ENCODE assay signal across 1 cellular context in the genomic region with DNA sequence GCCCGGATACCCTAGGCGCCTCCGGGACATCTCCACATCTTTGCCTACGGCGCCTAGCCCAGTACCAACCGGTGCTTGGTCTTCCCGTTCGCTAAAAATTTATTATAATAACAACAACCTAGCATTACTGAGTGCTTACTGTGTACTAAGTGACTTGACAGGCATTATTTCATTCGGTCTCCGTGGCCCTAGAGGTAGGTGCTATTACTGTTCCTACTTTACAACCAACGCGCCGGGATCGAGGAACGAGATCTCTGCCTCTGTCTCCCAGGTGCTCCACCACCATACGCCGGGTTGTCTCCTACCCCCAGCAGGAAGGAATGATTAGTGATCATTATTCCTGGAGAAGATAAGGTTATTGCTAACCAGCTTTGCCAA.
TF ChIP-seq lines count a peak whose summit lies in the region.

No MANE protein-coding gene starts in this region.

TF ChIP-seq in GM12878, 131 proteins besides CTCF, POLR2A, EP300 and RAD21 (continued from another document):
- TF ChIP-seq PRDM15 (CRISPR knock-in tag; IDR thresholded peaks at IDR 0.05) (no peak), MTA2 (IDR thresholded peaks at IDR 0.05; ENCODE audit: low read depth) (no peak), CREM (IDR thresholded peaks at IDR 0.05; ENCODE audit: low read depth) (no peak)
- TF ChIP-seq, protein P1, sequence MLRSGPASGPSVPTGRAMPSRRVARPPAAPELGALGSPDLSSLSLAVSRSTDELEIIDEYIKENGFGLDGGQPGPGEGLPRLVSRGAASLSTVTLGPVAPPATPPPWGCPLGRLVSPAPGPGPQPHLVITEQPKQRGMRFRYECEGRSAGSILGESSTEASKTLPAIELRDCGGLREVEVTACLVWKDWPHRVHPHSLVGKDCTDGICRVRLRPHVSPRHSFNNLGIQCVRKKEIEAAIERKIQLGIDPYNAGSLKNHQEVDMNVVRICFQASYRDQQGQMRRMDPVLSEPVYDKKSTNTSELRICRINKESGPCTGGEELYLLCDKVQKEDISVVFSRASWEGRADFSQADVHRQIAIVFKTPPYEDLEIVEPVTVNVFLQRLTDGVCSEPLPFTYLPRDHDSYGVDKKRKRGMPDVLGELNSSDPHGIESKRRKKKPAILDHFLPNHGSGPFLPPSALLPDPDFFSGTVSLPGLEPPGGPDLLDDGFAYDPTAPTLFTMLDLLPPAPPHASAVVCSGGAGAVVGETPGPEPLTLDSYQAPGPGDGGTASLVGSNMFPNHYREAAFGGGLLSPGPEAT (IDR thresholded peaks at IDR 0.05; ENCODE audit: low read depth): no peak
